1 cellular context compared by ENCODE assay signal in the genomic region with DNA sequence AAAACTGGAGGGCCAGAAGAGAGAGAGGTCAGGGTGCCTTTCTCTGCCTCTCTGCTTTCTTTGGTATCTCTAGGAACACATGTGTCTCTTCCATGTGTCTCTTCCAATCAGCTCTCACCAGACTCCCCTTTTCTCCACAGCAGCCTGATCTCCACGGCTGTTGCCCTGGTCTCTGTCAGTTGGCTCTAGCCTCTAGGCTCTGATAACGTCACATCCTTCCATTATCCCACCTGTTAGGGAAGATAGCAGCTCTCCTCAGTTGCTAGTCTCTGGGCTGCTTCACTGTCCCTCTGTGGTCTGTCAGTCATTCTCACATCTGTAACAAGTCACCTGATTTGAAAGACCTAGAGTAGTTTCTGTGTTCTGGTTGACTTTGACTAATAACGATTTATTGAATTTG.
TF ChIP-seq lines count a peak whose summit lies in the region.

No MANE protein-coding gene starts in this region.

TF ChIP-seq in K562, 482 proteins besides CTCF, POLR2A, EP300 and RAD21 (continued from another document and continues in another):
- TF ChIP-seq, protein P1, sequence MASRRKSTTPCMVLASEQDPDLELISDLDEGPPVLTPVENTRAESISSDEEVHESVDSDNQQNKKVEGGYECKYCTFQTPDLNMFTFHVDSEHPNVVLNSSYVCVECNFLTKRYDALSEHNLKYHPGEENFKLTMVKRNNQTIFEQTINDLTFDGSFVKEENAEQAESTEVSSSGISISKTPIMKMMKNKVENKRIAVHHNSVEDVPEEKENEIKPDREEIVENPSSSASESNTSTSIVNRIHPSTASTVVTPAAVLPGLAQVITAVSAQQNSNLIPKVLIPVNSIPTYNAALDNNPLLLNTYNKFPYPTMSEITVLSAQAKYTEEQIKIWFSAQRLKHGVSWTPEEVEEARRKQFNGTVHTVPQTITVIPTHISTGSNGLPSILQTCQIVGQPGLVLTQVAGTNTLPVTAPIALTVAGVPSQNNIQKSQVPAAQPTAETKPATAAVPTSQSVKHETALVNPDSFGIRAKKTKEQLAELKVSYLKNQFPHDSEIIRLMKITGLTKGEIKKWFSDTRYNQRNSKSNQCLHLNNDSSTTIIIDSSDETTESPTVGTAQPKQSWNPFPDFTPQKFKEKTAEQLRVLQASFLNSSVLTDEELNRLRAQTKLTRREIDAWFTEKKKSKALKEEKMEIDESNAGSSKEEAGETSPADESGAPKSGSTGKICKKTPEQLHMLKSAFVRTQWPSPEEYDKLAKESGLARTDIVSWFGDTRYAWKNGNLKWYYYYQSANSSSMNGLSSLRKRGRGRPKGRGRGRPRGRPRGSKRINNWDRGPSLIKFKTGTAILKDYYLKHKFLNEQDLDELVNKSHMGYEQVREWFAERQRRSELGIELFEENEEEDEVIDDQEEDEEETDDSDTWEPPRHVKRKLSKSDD (conservative IDR thresholded peaks at IDR 0.05; ENCODE audit: low read length) = no peak
- TF ChIP-seq, protein P2, sequence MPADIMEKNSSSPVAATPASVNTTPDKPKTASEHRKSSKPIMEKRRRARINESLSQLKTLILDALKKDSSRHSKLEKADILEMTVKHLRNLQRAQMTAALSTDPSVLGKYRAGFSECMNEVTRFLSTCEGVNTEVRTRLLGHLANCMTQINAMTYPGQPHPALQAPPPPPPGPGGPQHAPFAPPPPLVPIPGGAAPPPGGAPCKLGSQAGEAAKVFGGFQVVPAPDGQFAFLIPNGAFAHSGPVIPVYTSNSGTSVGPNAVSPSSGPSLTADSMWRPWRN (IDR thresholded peaks at IDR 0.05; ENCODE audit: low read depth) = peak; percentile 30; the same call in 1 of the 2 replicates
- TF ChIP-seq, protein P3, sequence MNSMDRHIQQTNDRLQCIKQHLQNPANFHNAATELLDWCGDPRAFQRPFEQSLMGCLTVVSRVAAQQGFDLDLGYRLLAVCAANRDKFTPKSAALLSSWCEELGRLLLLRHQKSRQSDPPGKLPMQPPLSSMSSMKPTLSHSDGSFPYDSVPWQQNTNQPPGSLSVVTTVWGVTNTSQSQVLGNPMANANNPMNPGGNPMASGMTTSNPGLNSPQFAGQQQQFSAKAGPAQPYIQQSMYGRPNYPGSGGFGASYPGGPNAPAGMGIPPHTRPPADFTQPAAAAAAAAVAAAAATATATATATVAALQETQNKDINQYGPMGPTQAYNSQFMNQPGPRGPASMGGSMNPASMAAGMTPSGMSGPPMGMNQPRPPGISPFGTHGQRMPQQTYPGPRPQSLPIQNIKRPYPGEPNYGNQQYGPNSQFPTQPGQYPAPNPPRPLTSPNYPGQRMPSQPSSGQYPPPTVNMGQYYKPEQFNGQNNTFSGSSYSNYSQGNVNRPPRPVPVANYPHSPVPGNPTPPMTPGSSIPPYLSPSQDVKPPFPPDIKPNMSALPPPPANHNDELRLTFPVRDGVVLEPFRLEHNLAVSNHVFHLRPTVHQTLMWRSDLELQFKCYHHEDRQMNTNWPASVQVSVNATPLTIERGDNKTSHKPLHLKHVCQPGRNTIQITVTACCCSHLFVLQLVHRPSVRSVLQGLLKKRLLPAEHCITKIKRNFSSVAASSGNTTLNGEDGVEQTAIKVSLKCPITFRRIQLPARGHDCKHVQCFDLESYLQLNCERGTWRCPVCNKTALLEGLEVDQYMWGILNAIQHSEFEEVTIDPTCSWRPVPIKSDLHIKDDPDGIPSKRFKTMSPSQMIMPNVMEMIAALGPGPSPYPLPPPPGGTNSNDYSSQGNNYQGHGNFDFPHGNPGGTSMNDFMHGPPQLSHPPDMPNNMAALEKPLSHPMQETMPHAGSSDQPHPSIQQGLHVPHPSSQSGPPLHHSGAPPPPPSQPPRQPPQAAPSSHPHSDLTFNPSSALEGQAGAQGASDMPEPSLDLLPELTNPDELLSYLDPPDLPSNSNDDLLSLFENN (IDR thresholded peaks at IDR 0.05; ENCODE audit: low read depth in 2 of 2, low read length in 2 of 2) = peak in 1 of 2 experiments; percentile 83; a peak in 2 of 4 replicates
- peak; percentile 82; the same call in 1 of the 2 replicates for TF ChIP-seq ZEB2 (IDR thresholded peaks at IDR 0.05)
- TF ChIP-seq CREM (IDR thresholded peaks at IDR 0.05; ENCODE audit: low read depth) = peak; percentile 67
- peak; percentile 47; the same call in 1 of the 2 replicates for TF ChIP-seq ZNF589 (CRISPR knock-in tag; IDR thresholded peaks at IDR 0.05; ENCODE audit: low read depth)
- TF ChIP-seq CBFA2T2 (conservative IDR thresholded peaks at IDR 0.05) = peak; percentile 98
- TF ChIP-seq KDM2B (CRISPR knock-in tag; IDR thresholded peaks at IDR 0.05) = no peak
- TF ChIP-seq PHF20 (IDR thresholded peaks at IDR 0.05; ENCODE audit: partially characterized antibody) = no peak
- TF ChIP-seq, protein P4, sequence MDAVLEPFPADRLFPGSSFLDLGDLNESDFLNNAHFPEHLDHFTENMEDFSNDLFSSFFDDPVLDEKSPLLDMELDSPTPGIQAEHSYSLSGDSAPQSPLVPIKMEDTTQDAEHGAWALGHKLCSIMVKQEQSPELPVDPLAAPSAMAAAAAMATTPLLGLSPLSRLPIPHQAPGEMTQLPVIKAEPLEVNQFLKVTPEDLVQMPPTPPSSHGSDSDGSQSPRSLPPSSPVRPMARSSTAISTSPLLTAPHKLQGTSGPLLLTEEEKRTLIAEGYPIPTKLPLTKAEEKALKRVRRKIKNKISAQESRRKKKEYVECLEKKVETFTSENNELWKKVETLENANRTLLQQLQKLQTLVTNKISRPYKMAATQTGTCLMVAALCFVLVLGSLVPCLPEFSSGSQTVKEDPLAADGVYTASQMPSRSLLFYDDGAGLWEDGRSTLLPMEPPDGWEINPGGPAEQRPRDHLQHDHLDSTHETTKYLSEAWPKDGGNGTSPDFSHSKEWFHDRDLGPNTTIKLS (IDR thresholded peaks at IDR 0.05; ENCODE audit: borderline replicate concordance, low read depth) = no peak
- TF ChIP-seq NCOA1 (IDR thresholded peaks at IDR 0.05; ENCODE audit: low read depth) = peak; percentile 86; the same call in 1 of the 2 replicates
- peak; percentile 89 for TF ChIP-seq SMARCE1 (IDR thresholded peaks at IDR 0.05)
- TF ChIP-seq MCM2 (IDR thresholded peaks at IDR 0.05; ENCODE audit: low read depth) = no peak
- TF ChIP-seq HDAC3 (IDR thresholded peaks at IDR 0.05; ENCODE audit: borderline replicate concordance, partially characterized antibody) = peak; percentile 74
- TF ChIP-seq ZKSCAN1 (IDR thresholded peaks at IDR 0.05; ENCODE audit: low read depth, low read length) = no peak
- no peak for TF ChIP-seq BMI1 (IDR thresholded peaks at IDR 0.05; ENCODE audit: low read length)
- peak; percentile 97 for TF ChIP-seq NCOR1 (IDR thresholded peaks at IDR 0.05)
- peak; percentile 84; the same call in 1 of the 2 replicates for TF ChIP-seq DMBX1 (CRISPR knock-in tag; IDR thresholded peaks at IDR 0.05; ENCODE audit: borderline replicate concordance)
- no peak for TF ChIP-seq HDAC6 (IDR thresholded peaks at IDR 0.05; ENCODE audit: low read depth, low read length)
- no peak for TF ChIP-seq GTF2E2 (tag; IDR thresholded peaks at IDR 0.05)
- TF ChIP-seq FOXM1 (IDR thresholded peaks at IDR 0.05; ENCODE audit: low read depth) = peak; percentile 89
- TF ChIP-seq FOXM1 (CRISPR knock-in tag; IDR thresholded peaks at IDR 0.05; ENCODE audit: low read depth) = no peak
- TF ChIP-seq CTBP1 (IDR thresholded peaks at IDR 0.05; ENCODE audit: borderline replicate concordance) = peak; percentile 71; the same call in 1 of the 2 replicates
- TF ChIP-seq, protein P5, sequence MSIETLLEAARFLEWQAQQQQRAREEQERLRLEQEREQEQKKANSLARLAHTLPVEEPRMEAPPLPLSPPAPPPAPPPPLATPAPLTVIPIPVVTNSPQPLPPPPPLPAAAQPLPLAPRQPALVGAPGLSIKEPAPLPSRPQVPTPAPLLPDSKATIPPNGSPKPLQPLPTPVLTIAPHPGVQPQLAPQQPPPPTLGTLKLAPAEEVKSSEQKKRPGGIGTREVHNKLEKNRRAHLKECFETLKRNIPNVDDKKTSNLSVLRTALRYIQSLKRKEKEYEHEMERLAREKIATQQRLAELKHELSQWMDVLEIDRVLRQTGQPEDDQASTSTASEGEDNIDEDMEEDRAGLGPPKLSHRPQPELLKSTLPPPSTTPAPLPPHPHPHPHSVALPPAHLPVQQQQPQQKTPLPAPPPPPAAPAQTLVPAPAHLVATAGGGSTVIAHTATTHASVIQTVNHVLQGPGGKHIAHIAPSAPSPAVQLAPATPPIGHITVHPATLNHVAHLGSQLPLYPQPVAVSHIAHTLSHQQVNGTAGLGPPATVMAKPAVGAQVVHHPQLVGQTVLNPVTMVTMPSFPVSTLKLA (conservative IDR thresholded peaks at IDR 0.05) = peak in 1 of 2 experiments; percentile 67; a peak in 2 of 4 replicates
- TF ChIP-seq, protein P6, sequence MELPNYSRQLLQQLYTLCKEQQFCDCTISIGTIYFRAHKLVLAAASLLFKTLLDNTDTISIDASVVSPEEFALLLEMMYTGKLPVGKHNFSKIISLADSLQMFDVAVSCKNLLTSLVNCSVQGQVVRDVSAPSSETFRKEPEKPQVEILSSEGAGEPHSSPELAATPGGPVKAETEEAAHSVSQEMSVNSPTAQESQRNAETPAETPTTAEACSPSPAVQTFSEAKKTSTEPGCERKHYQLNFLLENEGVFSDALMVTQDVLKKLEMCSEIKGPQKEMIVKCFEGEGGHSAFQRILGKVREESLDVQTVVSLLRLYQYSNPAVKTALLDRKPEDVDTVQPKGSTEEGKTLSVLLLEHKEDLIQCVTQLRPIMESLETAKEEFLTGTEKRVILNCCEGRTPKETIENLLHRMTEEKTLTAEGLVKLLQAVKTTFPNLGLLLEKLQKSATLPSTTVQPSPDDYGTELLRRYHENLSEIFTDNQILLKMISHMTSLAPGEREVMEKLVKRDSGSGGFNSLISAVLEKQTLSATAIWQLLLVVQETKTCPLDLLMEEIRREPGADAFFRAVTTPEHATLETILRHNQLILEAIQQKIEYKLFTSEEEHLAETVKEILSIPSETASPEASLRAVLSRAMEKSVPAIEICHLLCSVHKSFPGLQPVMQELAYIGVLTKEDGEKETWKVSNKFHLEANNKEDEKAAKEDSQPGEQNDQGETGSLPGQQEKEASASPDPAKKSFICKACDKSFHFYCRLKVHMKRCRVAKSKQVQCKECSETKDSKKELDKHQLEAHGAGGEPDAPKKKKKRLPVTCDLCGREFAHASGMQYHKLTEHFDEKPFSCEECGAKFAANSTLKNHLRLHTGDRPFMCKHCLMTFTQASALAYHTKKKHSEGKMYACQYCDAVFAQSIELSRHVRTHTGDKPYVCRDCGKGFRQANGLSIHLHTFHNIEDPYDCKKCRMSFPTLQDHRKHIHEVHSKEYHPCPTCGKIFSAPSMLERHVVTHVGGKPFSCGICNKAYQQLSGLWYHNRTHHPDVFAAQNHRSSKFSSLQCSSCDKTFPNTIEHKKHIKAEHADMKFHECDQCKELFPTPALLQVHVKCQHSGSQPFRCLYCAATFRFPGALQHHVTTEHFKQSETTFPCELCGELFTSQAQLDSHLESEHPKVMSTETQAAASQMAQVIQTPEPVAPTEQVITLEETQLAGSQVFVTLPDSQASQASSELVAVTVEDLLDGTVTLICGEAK (IDR thresholded peaks at IDR 0.05) = no peak
- TF ChIP-seq, protein P6 (CRISPR knock-in tag; IDR thresholded peaks at IDR 0.05) = no peak
- peak; percentile 40; the same call in 1 of the 2 replicates for TF ChIP-seq JUND (IDR thresholded peaks at IDR 0.05; ENCODE audit: borderline replicate concordance, low read depth, low read length)
- no peak for TF ChIP-seq JUND (tag; IDR thresholded peaks at IDR 0.05; ENCODE audit: borderline replicate concordance, low read depth, low read length)
- peak; percentile 60; the same call in 1 of the 2 replicates for TF ChIP-seq ATF7 (IDR thresholded peaks at IDR 0.05)
- TF ChIP-seq NFE2 (IDR thresholded peaks at IDR 0.05; ENCODE audit: low read depth) = no peak
- TF ChIP-seq NR3C1 (CRISPR knock-in tag; IDR thresholded peaks at IDR 0.05) = no peak
- TF ChIP-seq, protein P7, sequence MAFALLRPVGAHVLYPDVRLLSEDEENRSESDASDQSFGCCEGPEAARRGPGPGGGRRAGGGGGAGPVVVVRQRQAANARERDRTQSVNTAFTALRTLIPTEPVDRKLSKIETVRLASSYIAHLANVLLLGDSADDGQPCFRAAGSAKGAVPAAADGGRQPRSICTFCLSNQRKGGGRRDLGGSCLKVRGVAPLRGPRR (CRISPR knock-in tag; IDR thresholded peaks at IDR 0.05) = no peak
- no peak for TF ChIP-seq TOE1 (IDR thresholded peaks at IDR 0.05; ENCODE audit: borderline replicate concordance)
- TF ChIP-seq TOE1 (CRISPR knock-in tag; IDR thresholded peaks at IDR 0.05; ENCODE audit: borderline replicate concordance, low read depth) = no peak
- TF ChIP-seq PML (IDR thresholded peaks at IDR 0.05; ENCODE audit: low read length) = peak; percentile 94
- peak; percentile 27 for TF ChIP-seq HMGN3 (IDR thresholded peaks at IDR 0.05; ENCODE audit: borderline replicate concordance, extremely low read depth, insufficient read length, low read depth, low read length)
- no peak for TF ChIP-seq ZNF133 (CRISPR knock-in tag; IDR thresholded peaks at IDR 0.05)
- peak in 1 of 2 experiments; percentile 45 for TF ChIP-seq NCOA2 (IDR thresholded peaks at IDR 0.05; ENCODE audit: partially characterized antibody in 2 of 2)
- no peak for TF ChIP-seq SMARCA5 (IDR thresholded peaks at IDR 0.05)
